8 cellular contexts compared by ENCODE assay signal in the genomic region with DNA sequence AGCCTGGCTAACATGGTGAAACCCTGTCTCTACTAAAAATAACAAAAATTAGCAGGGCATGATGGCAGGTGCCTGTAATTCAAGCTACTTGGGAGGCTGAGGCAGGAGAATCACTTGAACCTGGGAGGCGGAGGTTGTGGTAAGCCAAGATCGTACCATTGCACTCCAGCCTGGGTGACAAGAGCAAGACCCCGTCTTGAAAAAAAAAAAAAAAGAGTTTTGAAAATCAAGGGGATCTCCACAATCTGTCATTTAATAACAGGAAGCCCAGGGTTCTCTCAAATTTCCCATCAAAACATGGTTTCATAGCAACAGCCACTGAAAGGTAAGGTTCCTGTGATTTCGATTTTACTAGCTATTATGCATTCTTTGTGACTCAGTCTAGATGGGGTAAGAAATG. TPM values are rescaled to one million over a fixed set of nuclear protein-coding genes. Genes with fewer than 3 reads are reported as not detected.
A peak's percentile ranks its signal among the peaks of the same experiment; 100 is the strongest.
DNase-seq lines count a peak whose midpoint lies in the region; ATAC-seq and TF ChIP-seq lines count a peak whose summit lies in the region.
"Not testable (repeated sequence)": the region's sequence is repeated elsewhere in the genome, so short reads cannot be mapped to it uniquely, and the experiment has no call there.

No MANE protein-coding gene starts in this region.

- peaks cover 64% of the 10 kb centered on the region for H3K4me1 Mint-ChIP-seq in T-helper 1 cell treated with Interleukin-12 subunit alpha and Interleukin-12 subunit beta and Interleukin-4 antibody, amounts not matched to agents 30 μg/mL and 1 μg/mL, for 36 hours (ENCODE audit: low read depth)
- H3K4me1 Mint-ChIP-seq in activated T-cell treated with anti-CD3 and anti-CD28 coated beads, Interleukin-2, amount 50 U/mL, for 24 hours (ENCODE audit: low read depth): peaks cover 85% of the 10 kb centered on the region

- not testable (repeated sequence) for TF ChIP-seq CTCF in GM13977 (IDR thresholded peaks at IDR 0.05; ENCODE audit: extremely low read depth, insufficient read depth, missing control alignments); colonic mucosa (IDR thresholded peaks at IDR 0.05)

- H3K27ac ChIP-seq in colonic mucosa: peak overlapping the region; percentile 73

- peaks cover 11% of the 10 kb centered on the region for H3K36me3 Mint-ChIP-seq in T-helper 1 cell treated with Interleukin-12 subunit alpha and Interleukin-12 subunit beta and Interleukin-4 antibody, amounts not matched to agents 30 μg/mL and 1 μg/mL, for 36 hours (ENCODE audit: low read depth)
- H3K36me3 Mint-ChIP-seq in activated T-cell treated with anti-CD3 and anti-CD28 coated beads, Interleukin-2, amount 50 U/mL, for 24 hours (ENCODE audit: low read depth): peaks cover 10% of the 10 kb centered on the region

- intact Hi-C loops in colonic mucosa (cut with DNase I): not testable (repeated sequence)

- not testable (repeated sequence) for H3K9me3 ChIP-seq in colonic mucosa

- H3K4me1 ChIP-seq in colonic mucosa: not testable (repeated sequence)

- H3K36me3 ChIP-seq in colonic mucosa: not testable (repeated sequence)

- ATAC-seq in GM19455 (IDR thresholded peaks at IDR 0.05; ENCODE audit: unreplicated experiment) (peak; percentile 64), HG02763 (IDR thresholded peaks at IDR 0.05; ENCODE audit: unreplicated experiment) (peak; percentile 62), HG03432 (IDR thresholded peaks at IDR 0.05; ENCODE audit: unreplicated experiment) (peak; percentile 86)

- H3K4me3 Mint-ChIP-seq in T-helper 1 cell treated with Interleukin-12 subunit alpha and Interleukin-12 subunit beta and Interleukin-4 antibody, amounts not matched to agents 30 μg/mL and 1 μg/mL, for 36 hours: peak overlapping the region; percentile 63
- peak overlapping the region; percentile 68 for H3K4me3 Mint-ChIP-seq in activated T-cell treated with anti-CD3 and anti-CD28 coated beads, Interleukin-2, amount 50 U/mL, for 24 hours

- not testable (repeated sequence) for H3K27me3 ChIP-seq in colonic mucosa

- not testable (repeated sequence) for H3K9ac ChIP-seq in colonic mucosa (ENCODE audit: low read depth in 2 of 2, low read length in 2 of 2)

- H3K9me3 Mint-ChIP-seq in T-helper 1 cell treated with Interleukin-12 subunit alpha and Interleukin-12 subunit beta and Interleukin-4 antibody, amounts not matched to agents 30 μg/mL and 1 μg/mL, for 36 hours; activated T-cell treated with anti-CD3 and anti-CD28 coated beads, Interleukin-2, amount 50 U/mL, for 24 hours: not testable (repeated sequence)

- H3K27ac Mint-ChIP-seq in T-helper 1 cell treated with Interleukin-12 subunit alpha and Interleukin-12 subunit beta and Interleukin-4 antibody, amounts not matched to agents 30 μg/mL and 1 μg/mL, for 36 hours: peak overlapping the region; percentile 90
- peak overlapping the region; percentile 96 for H3K27ac Mint-ChIP-seq in activated T-cell treated with anti-CD3 and anti-CD28 coated beads, Interleukin-2, amount 50 U/mL, for 24 hours

- DNase-seq in GM13977 (ENCODE audit: low spot score): peak; percentile 75
- DNase-seq in activated T-cell treated with anti-CD3 and anti-CD28 coated beads, Interleukin-2, amount 50 U/mL, for 24 hours: peak; percentile 66
- not testable (repeated sequence) for DNase-seq in colonic mucosa
- DNase-seq in stimulated activated naive CD4-positive, alpha-beta T cell treated with Interleukin-2 at 50 U/mL for 16 hours (lab: John Stamatoyannopoulos, UW): peak; percentile 60

- not testable (repeated sequence) for H3K27me3 Mint-ChIP-seq in T-helper 1 cell treated with Interleukin-12 subunit alpha and Interleukin-12 subunit beta and Interleukin-4 antibody, amounts not matched to agents 30 μg/mL and 1 μg/mL, for 36 hours (ENCODE audit: low read depth); activated T-cell treated with anti-CD3 and anti-CD28 coated beads, Interleukin-2, amount 50 U/mL, for 24 hours

- in situ Hi-C loops in GM13977 (cut with MboI; ENCODE audit: low pct_unique_long_range_greater_than_20kb, low sequenced_read_pairs, unreplicated experiment): not testable (repeated sequence)

- not testable (repeated sequence) for H3K4me3 ChIP-seq in colonic mucosa

RNA-seq across cellular contexts. Expression of a gene that starts 10.0 kb away (rescaled TPM):
- total RNA-seq in colonic mucosa: 1 to 10 TPM; 4.3 to 4.9 TPM

RNA-seq across cellular contexts. Expression of a gene that starts 51.0 kb away (rescaled TPM):
- total RNA-seq in colonic mucosa: 10 to 100 TPM; 16.0 to 26.8 TPM
